Comparison of ENCODE assay signal across 8 cellular contexts in genomic region chr21:45923146-45923545, GRCh38. TPM values are rescaled to one million over a fixed set of nuclear protein-coding genes. Genes with fewer than 3 reads are reported as not detected.
DNase-seq lines count a peak whose midpoint lies in the region; ATAC-seq and TF ChIP-seq lines count a peak whose summit lies in the region.

No MANE protein-coding gene starts in this region.

- ATAC-seq in DND-41 (ENCODE audit: insufficient read depth, low read depth) (peak; percentile 47; the same call in 1 of the 3 replicates), HG03521 (IDR thresholded peaks at IDR 0.05; ENCODE audit: unreplicated experiment) (no peak), HG02840 (IDR thresholded peaks at IDR 0.05; ENCODE audit: low FRiP score, unreplicated experiment) (no peak)
- ATAC-seq in naive thymus-derived CD8-positive, alpha-beta T cell = peak; percentile 87 to 94

- H3K9ac ChIP-seq in DND-41 (ENCODE audit: low read depth, low read length) = no peak overlapping the region

- peak overlapping the region in 1 of 10 donors; percentile 83 for H3K27ac Mint-ChIP-seq in naive thymus-derived CD8-positive, alpha-beta T cell

- H3K4me3 Mint-ChIP-seq in naive thymus-derived CD8-positive, alpha-beta T cell = peak overlapping the region in 3 of 10 donors; percentile 8 to 52 (median 30)

- H3K9me3 ChIP-seq in DND-41 (ENCODE audit: insufficient read depth, low read length, severe bottlenecking) = peaks cover 16% of the 10 kb centered on the region

- peaks cover 0 to 4% (median 0%) of the 10 kb centered on the region in 5 donors for H3K27me3 Mint-ChIP-seq in naive thymus-derived CD8-positive, alpha-beta T cell

- H3K27me3 ChIP-seq in DND-41 (ENCODE audit: insufficient read depth, low read length, poor library complexity) = no peaks in the 10 kb centered on the region

- no peak overlapping the region for H3K4me3 ChIP-seq in DND-41 (ENCODE audit: low read depth in 1 of 2, low read length in 2 of 2)
- no peak overlapping the region for H3K4me3 ChIP-seq in epithelial cell of proximal tubule (ENCODE audit: low read depth, low read length)

- no peaks in the 10 kb centered on the region for H3K79me2 ChIP-seq in DND-41 (ENCODE audit: insufficient read depth, low read length)

- DNase-seq in DND-41 (peak; percentile 38), NAMALWA (ENCODE audit: low spot score) (peak; percentile 17), epithelial cell of proximal tubule (ENCODE audit: low read depth) (no peak)
- peak; percentile 72 for DNase-seq in activated CD8-positive, alpha-beta memory T cell treated with anti-CD3 and anti-CD28 coated beads, Interleukin-2, amount 50 U/mL, for 4 hours
- peak; percentile 56 to 83 (median 76) for DNase-seq in naive thymus-derived CD8-positive, alpha-beta T cell
- DNase-seq in stimulated activated CD8-positive, alpha-beta memory T cell treated with anti-CD3 and anti-CD28 coated beads, Interleukin-7, amount 100 ng/mL, for 4 hours (ENCODE audit: low read depth in 2 of 2) = peak; percentile 26 to 30

- POLR2A ChIA-PET in naive thymus-derived CD8-positive, alpha-beta T cell (lab: Charles Lee) = no interaction called here

- no peaks in the 10 kb centered on the region for H4K20me1 ChIP-seq in DND-41 (ENCODE audit: insufficient read depth, low read length)

- no peaks in the 10 kb centered on the region for H3K9me3 Mint-ChIP-seq in naive thymus-derived CD8-positive, alpha-beta T cell

- H3K36me3 ChIP-seq in DND-41 (ENCODE audit: insufficient read depth, low read length) = no peaks in the 10 kb centered on the region

- no peaks in the 10 kb centered on the region for H3K4me1 ChIP-seq in DND-41 (ENCODE audit: insufficient read depth, low read length)

- H3K36me3 Mint-ChIP-seq in naive thymus-derived CD8-positive, alpha-beta T cell = no peaks in the 10 kb centered on the region

- peaks cover 2 to 30% (median 12%) of the 10 kb centered on the region in 4 donors for H3K4me1 Mint-ChIP-seq in naive thymus-derived CD8-positive, alpha-beta T cell

- H3K4me2 ChIP-seq in DND-41 (ENCODE audit: insufficient read depth, low read length) = no peak overlapping the region

- no peak overlapping the region for H2AFZ ChIP-seq in DND-41 (ENCODE audit: low read depth, low read length)

- TF ChIP-seq CTCF in DND-41 (IDR thresholded peaks at IDR 0.05; ENCODE audit: borderline replicate concordance, extremely low read depth, low read length, poor library complexity, severe bottlenecking) (peak; percentile 69), epithelial cell of proximal tubule (conservative IDR thresholded peaks at IDR 0.05; ENCODE audit: low read depth, low read length) (peak; percentile 67)

- H3K27ac ChIP-seq in DND-41 (ENCODE audit: low read length) = no peak overlapping the region

RNA-seq across cellular contexts. Expression of gene COL6A1, which starts 58.4 kb away (rescaled TPM):
- total RNA-seq in epithelial cell of proximal tubule = 76.9 and 135 TPM in 2 replicates
- 10 to 100 TPM; 19.4 to 21.0 TPM for total RNA-seq in naive thymus-derived CD8-positive, alpha-beta T cell
- 1 to 10 TPM; 1.7 to 2.0 (median 1.7) TPM for polyA plus RNA-seq in naive thymus-derived CD8-positive, alpha-beta T cell

Comparison
In these comparisons a context has a peak if more than half of its experiments do, and no peak if none do; other contexts are left out.
1. ATAC-seq: peak in DND-41 (single experiment) and naive thymus-derived CD8-positive, alpha-beta T cell (2 of 2); none in HG03521 (single experiment) and HG02840 (single experiment).